ENCODE assay signal across 10 cellular contexts in genomic region chrX:21944136-21944615, GRCh38. TPM values are rescaled to one million over a fixed set of nuclear protein-coding genes. Genes with fewer than 3 reads are reported as not detected.
DNase-seq lines count a peak whose midpoint lies in the region; TF ChIP-seq lines count a peak whose summit lies in the region.
"Had no signal": no experiment of that assay in that cellular context is flagged by ENCODE, and none has a peak within 500 bp of the region (broad histone marks: within the 10 kb centered on the region; RNA-seq: fewer than 3 reads in every experiment).

No MANE protein-coding gene starts in this region.

- WGBS in HUES64 = 85% methylated on average over 8 of the region's 8 CpGs
- WGBS in spleen, 5 donors = 88 to 99% (median 94%) methylated on average over 8 of the region's 8 CpGs

- H3K27ac Mint-ChIP-seq in chondrocyte (ENCODE audit: unreplicated experiment) = peak overlapping the region; percentile 98
- H3K27ac Mint-ChIP-seq in neural crest cell (ENCODE audit: unreplicated experiment) = no peak overlapping the region

- in situ Hi-C loops in ACHN (cut with HindIII; ENCODE audit: low pct_ligation_motif_present, low pct_unique_long_range_greater_than_20kb, low sequenced_read_pairs) = no loop called here

- H3K36me3 ChIP-seq in DOHH2 (ENCODE audit: control insufficient read depth, low read length) = peaks cover 9% of the 10 kb centered on the region
- no peaks in the 10 kb centered on the region; the same call in 1 of the 2 replicates for H3K36me3 ChIP-seq in HUES64 (ENCODE audit: insufficient read depth, low read length)
- no peaks in the 10 kb centered on the region for H3K36me3 ChIP-seq in spleen

- 0 out of 2 replicates have a peak overlapping the region, but pooled peaks have one; percentile 14 for H3K4me2 ChIP-seq in DOHH2 (ENCODE audit: low read length)

- H3K79me2 ChIP-seq in DOHH2 (ENCODE audit: control insufficient read depth, low read length) = peaks cover 79% of the 10 kb centered on the region

- TF ChIP-seq CTCF in DOHH2 (IDR thresholded peaks at IDR 0.05; ENCODE audit: low read depth, low read length, poor library complexity, severe bottlenecking) (no peak), chondrocyte (IDR thresholded peaks at IDR 0.05) (no peak), neural crest cell (conservative IDR thresholded peaks at IDR 0.05) (no peak), spleen (IDR thresholded peaks at IDR 0.05 in 8 of 11, conservative IDR thresholded peaks at IDR 0.05 in 3 of 11) (no peak)

- H3K9ac ChIP-seq in HUES64 (ENCODE audit: low read depth, low read length) = no peak overlapping the region

- peak overlapping the region; percentile 86 for H3K4me3 Mint-ChIP-seq in chondrocyte (ENCODE audit: unreplicated experiment)
- peak overlapping the region; percentile 95 for H3K4me3 Mint-ChIP-seq in neural crest cell

- H3K4me1 Mint-ChIP-seq in chondrocyte (ENCODE audit: low read depth) (peaks cover 70% of the 10 kb centered on the region), neural crest cell (peaks cover 77% of the 10 kb centered on the region)

- DNase-seq in chondrocyte (ENCODE audit: low spot score) (no peak), neural crest cell (ENCODE audit: low read depth, low spot score) (no peak), ACHN (no peak), spleen (no peak), HT-29 (ENCODE audit: low spot score) (no peak)
- no peak for DNase-seq in stimulated activated CD4-positive, alpha-beta T cell treated with anti-CD3 and anti-CD28 coated beads, Interleukin-4, amount 100 ng/mL, for 4 hours
- DNase-seq: DMS 273 treated with DMSO at 0.1 percent for 48 hours, hippocampal formation had no signal

- no peaks in the 10 kb centered on the region for H4K20me1 ChIP-seq in DOHH2 (ENCODE audit: control insufficient read depth, insufficient read depth, low read depth, low read length)

- peaks cover 25% of the 10 kb centered on the region for H3K4me1 ChIP-seq in DOHH2 (ENCODE audit: control insufficient read depth, low read length)
- peaks cover 54% of the 10 kb centered on the region for H3K4me1 ChIP-seq in HUES64 (ENCODE audit: insufficient read depth, low read length)
- H3K4me1 ChIP-seq in spleen = peaks cover 0 to 34% (median 12%) of the 10 kb centered on the region in 6 donors

- H3K36me3 Mint-ChIP-seq in chondrocyte (ENCODE audit: low read depth) = no peaks in the 10 kb centered on the region
- peaks cover 11% of the 10 kb centered on the region for H3K36me3 Mint-ChIP-seq in neural crest cell (ENCODE audit: low read depth)

- H3K27ac ChIP-seq in DOHH2 (ENCODE audit: low read depth, low read length) (no peak overlapping the region), HUES64 (ENCODE audit: low read depth, low read length) (peak overlapping the region; percentile 58; the same call in 1 of the 2 replicates), spleen (no peak overlapping the region)

- no peaks in the 10 kb centered on the region for H3K9me3 ChIP-seq in DOHH2 (ENCODE audit: control insufficient read depth, insufficient read depth, low read length)
- no peaks in the 10 kb centered on the region for H3K9me3 ChIP-seq in HUES64 (ENCODE audit: insufficient read depth, low read depth, low read length)
- no peaks in the 10 kb centered on the region for H3K9me3 ChIP-seq in spleen

- H3K27me3 Mint-ChIP-seq in chondrocyte (ENCODE audit: low read depth) (no peaks in the 10 kb centered on the region), neural crest cell (ENCODE audit: low read depth) (no peaks in the 10 kb centered on the region)

- no peaks in the 10 kb centered on the region; the same call in 1 of the 2 replicates for H3F3A ChIP-seq in DOHH2 (ENCODE audit: control insufficient read depth, insufficient read depth)

- H3K9me2 ChIP-seq in DOHH2 (replicated peaks; ENCODE audit: control insufficient read depth, low read length) = no peaks in the 10 kb centered on the region

- intact Hi-C loops in spleen (cut with DNase I; ENCODE audit: low total_unique reads) = no loop called here

- H3K27me3 ChIP-seq in DOHH2 (ENCODE audit: control insufficient read depth, low read length) = no peaks in the 10 kb centered on the region
- H3K27me3 ChIP-seq in HUES64 (ENCODE audit: insufficient read depth, low read length) = no peaks in the 10 kb centered on the region
- no peaks in the 10 kb centered on the region for H3K27me3 ChIP-seq in spleen (replicated peaks in 1 of 7)

- TF ChIP-seq POLR2A in spleen (IDR thresholded peaks at IDR 0.05) = no peak

- H3K9me3 Mint-ChIP-seq in chondrocyte (ENCODE audit: low read depth) (no peaks in the 10 kb centered on the region), neural crest cell (no peaks in the 10 kb centered on the region)

- H3K4me3 ChIP-seq in DOHH2 (ENCODE audit: low read length) = no peak overlapping the region
- H3K4me3 ChIP-seq in HUES64 (ENCODE audit: low read length) = peak overlapping the region; percentile 74; the same call in 1 of the 2 replicates
- H3K4me3 ChIP-seq in spleen = no peak overlapping the region

RNA-seq across cellular contexts. Expression of gene SMS, which starts 3.7 kb away (rescaled TPM):
- 146 TPM for polyA plus RNA-seq in HUES64 (2013, experiment 1 of 2)
- polyA plus RNA-seq in HUES64 (2013, experiment 2 of 2) = 141 TPM
- total RNA-seq in chondrocyte (73.0 to 131 TPM (median 129 TPM) in 3 replicates), neural crest cell (346 and 354 TPM in 2 replicates), spleen (10 to 100 TPM; 36.4 to 49.1 (median 43.0) TPM)
- 10 to 100 TPM; 30.6 to 56.7 (median 41.6) TPM for polyA plus RNA-seq in spleen
- total RNA-seq in HT-29 (2014; rRNA removed; shearing (Covaris generic)) = 134 and 173 TPM in 2 replicates
